In genomic region chr9:117936185-117936758, GRCh38 we compare ENCODE assay signal across 11 cellular contexts.
DNase-seq lines count a peak whose midpoint lies in the region; ATAC-seq and TF ChIP-seq lines count a peak whose summit lies in the region.
"Had no signal": no experiment of that assay in that cellular context is flagged by ENCODE, and none has a peak within 500 bp of the region (broad histone marks: within the 10 kb centered on the region; RNA-seq: fewer than 3 reads in every experiment).

No MANE protein-coding gene starts in this region.

- H3K4me1 Mint-ChIP-seq in natural killer cell treated with Interleukin-12 subunit alpha and Interleukin-12 subunit beta and Interleukin-15 and Interleukin-18, amount 100 ng/mL, for 72 hours (ENCODE audit: low read depth in 2 of 2) = no peaks in the 10 kb centered on the region
- no peaks in the 10 kb centered on the region for H3K4me1 Mint-ChIP-seq in GM23338

- no peak overlapping the region for H3K27ac Mint-ChIP-seq in natural killer cell treated with Interleukin-12 subunit alpha and Interleukin-12 subunit beta and Interleukin-15 and Interleukin-18, amount 100 ng/mL, for 72 hours
- H3K27ac Mint-ChIP-seq in GM23338 = no peak overlapping the region

- H2AFZ ChIP-seq in osteoblast (ENCODE audit: low read length) = no peak overlapping the region
- no peak overlapping the region for H2AFZ ChIP-seq in GM23338

- TF ChIP-seq CTCF in GM10248 (IDR thresholded peaks at IDR 0.05; ENCODE audit: control extremely low read depth, extremely low read depth, low read depth, missing control alignments) (no peak), osteoblast (IDR thresholded peaks at IDR 0.05; ENCODE audit: extremely low read depth, low read depth, low read length) (no peak), breast epithelium (IDR thresholded peaks at IDR 0.05) (no peak), GM23338 (conservative IDR thresholded peaks at IDR 0.05; ENCODE audit: low read depth in 2 of 2) (no peak)

- no peaks in the 10 kb centered on the region for H3F3A ChIP-seq in GM23338 (replicated peaks; ENCODE audit: low read depth)

- H3K36me3 Mint-ChIP-seq in natural killer cell treated with Interleukin-12 subunit alpha and Interleukin-12 subunit beta and Interleukin-15 and Interleukin-18, amount 100 ng/mL, for 72 hours = no peaks in the 10 kb centered on the region
- no peaks in the 10 kb centered on the region for H3K36me3 Mint-ChIP-seq in GM23338 (ENCODE audit: low read depth)

- no peak overlapping the region for H3K27ac ChIP-seq in osteoblast (ENCODE audit: low read depth, low read length)
- no peak overlapping the region for H3K27ac ChIP-seq in breast epithelium
- H3K27ac ChIP-seq in GM23338 (ENCODE audit: low read depth) = no peak overlapping the region
- H3K27ac ChIP-seq: vagina had no signal

- H3K27me3 ChIP-seq in osteoblast (ENCODE audit: insufficient read depth, low read length) (no peaks in the 10 kb centered on the region), breast epithelium (no peaks in the 10 kb centered on the region), GM23338 (ENCODE audit: insufficient read depth) (no peaks in the 10 kb centered on the region)
- H3K27me3 ChIP-seq: vagina had no signal

- POLR2A ChIA-PET in GM10248 (lab: Yijun Ruan, JAX) = no interaction called here

- peak; percentile 85 for ATAC-seq in GM19455 (IDR thresholded peaks at IDR 0.05; ENCODE audit: unreplicated experiment)
- ATAC-seq in HG03025 (IDR thresholded peaks at IDR 0.05; ENCODE audit: low FRiP score, unreplicated experiment) = peak; percentile 99
- ATAC-seq in natural killer cell treated with Interleukin-12 subunit alpha and Interleukin-12 subunit beta and Interleukin-15 and Interleukin-18, amount 100 ng/mL, for 72 hours = no peak
- ATAC-seq in GM23338 = no peak

- intact Hi-C loops in breast epithelium (cut with DNase I; ENCODE audit: low total_unique reads) = no loop called here

- H4K20me1 ChIP-seq in osteoblast (ENCODE audit: insufficient read depth, low read length) = no peaks in the 10 kb centered on the region
- no peaks in the 10 kb centered on the region for H4K20me1 ChIP-seq in GM23338 (replicated peaks; ENCODE audit: insufficient read depth)

- peaks cover 10% of the 10 kb centered on the region for H3K9me3 Mint-ChIP-seq in natural killer cell treated with Interleukin-12 subunit alpha and Interleukin-12 subunit beta and Interleukin-15 and Interleukin-18, amount 100 ng/mL, for 72 hours
- peaks cover 57% of the 10 kb centered on the region for H3K9me3 Mint-ChIP-seq in GM23338

- CTCF ChIA-PET in GM10248 (lab: Yijun Ruan, JAX) = interaction anchor here (1.9 kb wide), 1 partner anchor 10 kb away, joined by 7 read pairs; no protein-coding TSS in a partner anchor

- peak; percentile 23 for DNase-seq in GM10248 (ENCODE audit: extremely low spot score)
- DNase-seq in NCI-H82 (lab: John Stamatoyannopoulos, UW) = peak; percentile 76
- no peak for DNase-seq in osteoblast (ENCODE audit: insufficient read length, low spot score, missing footprints)
- no peak for DNase-seq in natural killer cell treated with Interleukin-12 subunit alpha and Interleukin-12 subunit beta and Interleukin-15 and Interleukin-18, amount 100 ng/mL, for 72 hours (ENCODE audit: low spot score)
- DNase-seq in breast epithelium (ENCODE audit: low spot score in 2 of 2) = no peak
- no peak for DNase-seq in GM23338 (ENCODE audit: low spot score)
- DNase-seq: NCI-H2171 treated with DMSO at 0.1 percent for 48 hours, T-helper 9 cell had no signal

- no peak for TF ChIP-seq POLR2A in breast epithelium (IDR thresholded peaks at IDR 0.05)

- H3K4me3 ChIP-seq in osteoblast (ENCODE audit: insufficient read depth, low read length) = no peak overlapping the region
- H3K4me3 ChIP-seq in breast epithelium = no peak overlapping the region
- no peak overlapping the region for H3K4me3 ChIP-seq in GM23338
- H3K4me3 ChIP-seq: vagina had no signal

- no peaks in the 10 kb centered on the region for H3K36me3 ChIP-seq in osteoblast (ENCODE audit: insufficient read depth, low read length)
- no peaks in the 10 kb centered on the region for H3K36me3 ChIP-seq in breast epithelium
- no peaks in the 10 kb centered on the region for H3K36me3 ChIP-seq in GM23338 (ENCODE audit: insufficient read depth)
- H3K36me3 ChIP-seq: vagina had no signal

- no peaks in the 10 kb centered on the region for H3K9me3 ChIP-seq in osteoblast (ENCODE audit: low read depth, low read length)
- H3K9me3 ChIP-seq in breast epithelium = no peaks in the 10 kb centered on the region
- H3K9me3 ChIP-seq: vagina had no signal

- H3K4me2 ChIP-seq in osteoblast (ENCODE audit: insufficient read depth, low read length) (no peak overlapping the region), GM23338 (no peak overlapping the region)

- H3K4me1 ChIP-seq in osteoblast (ENCODE audit: insufficient read depth, low read length) (no peaks in the 10 kb centered on the region), breast epithelium (no peaks in the 10 kb centered on the region), GM23338 (ENCODE audit: insufficient read depth) (no peaks in the 10 kb centered on the region)
- H3K4me1 ChIP-seq: vagina had no signal

- peaks cover 4 to 5% of the 10 kb centered on the region in 2 donors for H3K27me3 Mint-ChIP-seq in natural killer cell treated with Interleukin-12 subunit alpha and Interleukin-12 subunit beta and Interleukin-15 and Interleukin-18, amount 100 ng/mL, for 72 hours
- no peaks in the 10 kb centered on the region for H3K27me3 Mint-ChIP-seq in GM23338 (ENCODE audit: insufficient read depth, low read depth, poor library complexity)

- H3K4me3 Mint-ChIP-seq in natural killer cell treated with Interleukin-12 subunit alpha and Interleukin-12 subunit beta and Interleukin-15 and Interleukin-18, amount 100 ng/mL, for 72 hours = no peak overlapping the region
- H3K4me3 Mint-ChIP-seq in GM23338 = no peak overlapping the region

- 0 out of 2 replicates have a peak, but pooled peaks cover 8% of the 10 kb centered on the region for H3K9me2 ChIP-seq in GM23338 (ENCODE audit: insufficient read depth)

- H3K79me2 ChIP-seq in osteoblast (ENCODE audit: insufficient read depth, low read length) (no peaks in the 10 kb centered on the region), GM23338 (replicated peaks; ENCODE audit: insufficient read depth) (no peaks in the 10 kb centered on the region)

TF ChIP-seq in GM23338, 12 proteins besides CTCF, POLR2A, EP300 and RAD21 (continues in another document):
- TF ChIP-seq REST (IDR thresholded peaks at IDR 0.05; ENCODE audit: unreplicated experiment) = no peak
- no peak for TF ChIP-seq JUNB (IDR thresholded peaks at IDR 0.05; ENCODE audit: unreplicated experiment)
- no peak for TF ChIP-seq STAT1 (IDR thresholded peaks at IDR 0.05; ENCODE audit: unreplicated experiment)

Comparison
In these comparisons a context has a peak if more than half of its experiments do, and no peak if none do; other contexts are left out.
1. DNase-seq: peak in GM10248 (single experiment) and NCI-H82 (single experiment); none in osteoblast (single experiment), natural killer cell treated with Interleukin-12 subunit alpha and Interleukin-12 subunit beta and Interleukin-15 and Interleukin-18, amount 100 ng/mL, for 72 hours (single experiment), breast epithelium (0 of 2) and GM23338 (single experiment).
2. ATAC-seq: peak in GM19455 (single experiment) and HG03025 (single experiment); none in natural killer cell treated with Interleukin-12 subunit alpha and Interleukin-12 subunit beta and Interleukin-15 and Interleukin-18, amount 100 ng/mL, for 72 hours (0 of 2) and GM23338 (single experiment).